8 cellular contexts compared by ENCODE assay signal in the genomic region with DNA sequence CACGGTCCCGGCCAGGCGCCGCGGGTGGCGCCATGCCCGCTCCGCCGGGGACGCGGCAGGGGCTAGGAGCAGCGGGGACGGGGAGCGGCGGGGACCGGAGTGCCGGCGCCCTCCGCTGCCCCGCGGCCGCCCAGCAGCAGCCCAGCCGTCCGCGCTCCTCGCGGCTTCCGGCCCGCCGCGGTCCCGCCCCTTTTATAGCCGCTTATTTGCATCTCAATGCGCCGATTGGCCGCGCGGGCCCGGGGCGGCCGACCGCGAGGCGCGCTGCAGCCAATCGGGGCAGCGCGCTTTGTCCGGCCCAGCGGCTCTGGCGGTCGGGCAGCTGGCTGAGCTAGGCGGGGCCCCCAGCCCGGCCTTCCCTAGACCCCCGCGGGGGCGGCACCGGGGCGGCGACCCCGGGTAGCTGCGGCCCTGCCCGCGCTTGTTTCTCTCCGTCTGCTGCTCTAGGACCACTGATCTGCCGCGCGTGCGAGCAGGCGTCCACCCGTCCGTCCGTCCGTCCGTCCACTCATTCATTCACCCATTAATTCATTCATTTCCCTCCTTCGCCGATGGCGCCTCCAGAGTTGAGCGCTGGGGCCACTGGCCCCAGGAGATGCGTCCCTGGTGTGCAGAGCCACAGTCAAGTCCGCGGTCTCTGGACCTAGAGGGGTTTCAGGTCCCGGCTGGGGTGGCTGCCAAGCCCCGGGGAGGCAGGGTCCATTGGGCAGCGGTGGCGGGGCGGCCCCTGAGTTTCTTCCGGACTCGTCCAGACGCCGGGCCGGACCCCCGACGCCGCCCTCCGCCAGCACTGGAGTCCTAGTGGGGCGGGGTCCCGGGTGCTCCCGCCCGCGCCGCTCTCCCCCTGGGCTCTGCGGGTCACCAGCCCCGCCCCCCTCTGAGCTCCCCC. TPM values are rescaled to one million over a fixed set of nuclear protein-coding genes. Genes with fewer than 3 reads are reported as not detected.
DNase-seq lines count a peak whose midpoint lies in the region; ATAC-seq and TF ChIP-seq lines count a peak whose summit lies in the region.

A gene with protein sequence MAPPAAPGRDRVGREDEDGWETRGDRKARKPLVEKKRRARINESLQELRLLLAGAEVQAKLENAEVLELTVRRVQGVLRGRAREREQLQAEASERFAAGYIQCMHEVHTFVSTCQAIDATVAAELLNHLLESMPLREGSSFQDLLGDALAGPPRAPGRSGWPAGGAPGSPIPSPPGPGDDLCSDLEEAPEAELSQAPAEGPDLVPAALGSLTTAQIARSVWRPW (minus strand): TSS at position 167 of the 889 bp plus-strand sequence. CDS start 133 bp downstream, at position 34.

- intact Hi-C loops in vagina (cut with DNase I), result loop anchor here (10.0 kb wide), 1 partner anchor 175 kb away; a partner anchor contains a TSS

- in situ Hi-C loops in GM13977 (cut with MboI; ENCODE audit: low pct_unique_long_range_greater_than_20kb, low sequenced_read_pairs, unreplicated experiment), result no loop called here

- peak; percentile 5 for TF ChIP-seq CTCF in GM13977 (IDR thresholded peaks at IDR 0.05; ENCODE audit: extremely low read depth, insufficient read depth, missing control alignments)
- TF ChIP-seq CTCF in hepatocyte (IDR thresholded peaks at IDR 0.05; ENCODE audit: poor library complexity), result no peak
- no peak for TF ChIP-seq CTCF in vagina (IDR thresholded peaks at IDR 0.05)

- peak within 1 kb of the TSS; percentile 95 for H2AFZ ChIP-seq in hepatocyte

- peak in 1 of 2 donors; percentile 69 for TF ChIP-seq POLR2A in vagina (IDR thresholded peaks at IDR 0.05)

- H3K4me3 ChIP-seq in hepatocyte (peak within 1 kb of the TSS; percentile 79), vagina (peak within 1 kb of the TSS; percentile 54 to 83)

- H3K9me3 ChIP-seq in hepatocyte (ENCODE audit: low read depth) (no peaks in the 10 kb centered on the region), vagina (no peaks in the 10 kb centered on the region)

- H3K4me1 ChIP-seq in hepatocyte (ENCODE audit: insufficient read depth), result peaks cover 32% of the 10 kb centered on the region
- H3K4me1 ChIP-seq in vagina, result peaks cover 14% of the 10 kb centered on the region

- H3K9me2 ChIP-seq in hepatocyte (replicated peaks; ENCODE audit: insufficient read depth), result no peaks in the 10 kb centered on the region

- H3K27me3 ChIP-seq in hepatocyte (peaks cover 14% of the 10 kb centered on the region), vagina (no peaks in the 10 kb centered on the region)

- DNase-seq in GM13977 (ENCODE audit: low spot score) (peak; percentile 97), NCI-H146 (lab: John Stamatoyannopoulos, UW) (peak; percentile 98), T-helper 1 cell (peak; percentile 55 to 80 (median 68)), anterior cingulate cortex (lab: John Stamatoyannopoulos, UW) (peak in 54 of 58 donors; percentile 28 to 88 (median 72)), hepatocyte (ENCODE audit: low spot score) (peak; percentile 97), retina (peak; percentile 96), vagina (ENCODE audit: extremely low spot score in 2 of 2) (no peak)

- H3K27ac ChIP-seq in hepatocyte (peak within 1 kb of the TSS; percentile 2), vagina (no peak within 1 kb of the TSS)

- peak within 1 kb of the TSS; percentile 99 for H3K4me2 ChIP-seq in hepatocyte

- peak; percentile 88 for ATAC-seq in HG02840 (IDR thresholded peaks at IDR 0.05; ENCODE audit: low FRiP score, unreplicated experiment)

- H3K36me3 ChIP-seq in hepatocyte (replicated peaks; ENCODE audit: insufficient read depth, low read depth), result no peaks in the 10 kb centered on the region
- peaks cover 0 to 2% of the 10 kb centered on the region in 2 donors for H3K36me3 ChIP-seq in vagina

- H3K79me2 ChIP-seq in hepatocyte, result no peaks in the 10 kb centered on the region

- H4K20me1 ChIP-seq in hepatocyte (ENCODE audit: insufficient read depth, poor library complexity, severe bottlenecking), result no peaks in the 10 kb centered on the region

- 1% methylated on average over 63 of the region's 104 CpGs for WGBS in hepatocyte (ENCODE audit: low lambda C conversion rate, missing lambda C conversion rate)

RNA-seq across cellular contexts. Expression of the gene that starts here (rescaled TPM):
- total RNA-seq in hepatocyte (14.1 and 17.8 TPM in 2 replicates), vagina (8.6 TPM)
- 23.0 and 28.5 TPM in 2 replicates for polyA plus RNA-seq in hepatocyte

Comparison
In these comparisons a context has a peak if more than half of its experiments do, and no peak if none do; other contexts are left out.
1. DNase-seq: peak in GM13977 (single experiment), NCI-H146 (single experiment), T-helper 1 cell (5 of 5), anterior cingulate cortex (54 of 58), hepatocyte (single experiment) and retina (single experiment); none in vagina (0 of 2).